17 cellular contexts compared by ENCODE assay signal in the genomic region with DNA sequence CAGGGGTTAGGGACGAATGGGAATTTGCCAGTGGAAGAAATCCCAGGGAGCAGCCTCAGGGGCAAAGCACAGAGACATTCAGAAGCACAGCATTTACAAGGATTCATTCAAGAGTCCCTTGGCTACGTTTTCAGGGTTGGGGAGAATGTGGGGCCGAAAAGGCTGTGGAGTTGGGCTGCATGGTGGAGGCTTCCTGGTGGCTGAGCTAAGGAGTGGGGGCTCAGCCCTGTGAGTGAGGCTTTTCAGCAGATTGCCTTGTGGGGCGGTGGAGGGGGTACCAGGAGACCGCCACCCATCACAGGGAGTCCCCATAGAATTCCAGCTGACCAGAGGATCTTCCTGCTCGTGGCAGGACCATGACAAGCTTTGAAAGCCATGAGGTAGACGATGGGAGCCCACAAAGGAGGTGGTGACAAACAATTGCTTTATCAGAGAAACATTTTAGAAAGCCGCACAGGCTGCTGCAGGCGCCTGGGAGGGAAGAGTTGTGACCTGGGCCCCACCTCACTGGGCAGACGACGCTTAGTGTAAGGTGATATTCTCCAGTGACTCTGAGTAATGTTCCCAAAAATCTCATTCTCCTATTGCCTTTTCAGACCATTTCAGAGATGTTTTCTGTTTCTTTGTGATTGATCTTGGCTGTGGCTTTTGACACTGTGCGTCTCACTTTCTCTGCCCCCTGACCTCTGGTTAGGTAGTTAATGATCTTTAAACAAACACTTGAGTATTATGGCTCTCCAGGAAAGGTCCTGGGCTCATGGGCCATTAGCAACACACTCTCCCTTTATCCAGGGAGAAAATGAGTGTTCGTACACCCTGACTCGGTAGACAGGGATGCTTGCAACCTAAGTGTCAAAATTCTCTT.
DNase-seq lines count a peak whose midpoint lies in the region; ATAC-seq and TF ChIP-seq lines count a peak whose summit lies in the region.
"Had no signal": no experiment of that assay in that cellular context is flagged by ENCODE, and none has a peak within 500 bp of the region (broad histone marks: within the 10 kb centered on the region; RNA-seq: fewer than 3 reads in every experiment).

No MANE protein-coding gene starts in this region.

- peaks cover 6% of the 10 kb centered on the region for H3K4me1 ChIP-seq in Panc1 (ENCODE audit: control insufficient read depth, insufficient read depth, low read length)
- H3K4me1 ChIP-seq: thyroid gland had no signal

- BruUV-seq in Panc1 (replicated peaks; lab: Mats Ljungman, UMichigan): no TSS peak

- H3K27me3 ChIP-seq in Panc1 (ENCODE audit: control insufficient read depth, insufficient read depth, low read length): no peaks in the 10 kb centered on the region
- H3K27me3 ChIP-seq: thyroid gland had no signal

- POLR2A ChIA-PET in HEK293T (lab: Yijun Ruan, JAX) (no interaction called here), Panc1 (lab: Charles Lee) (interaction anchor here (0.6 kb wide), 1 partner anchor 173 kb away, joined by 3 read pairs; no protein-coding TSS in a partner anchor)

- CTCF ChIA-PET in HEK293T (lab: Yijun Ruan, JAX): no interaction called here
- CTCF ChIA-PET in Panc1 (lab: Charles Lee): no interaction called here

- in situ Hi-C loops in Panc1 (cut with HindIII; ENCODE audit: low pct_unique_long_range_greater_than_20kb, low sequenced_read_pairs): no loop called here

- H3K9me3 ChIP-seq in Panc1 (ENCODE audit: control insufficient read depth, insufficient read depth, low read depth, low read length): no peaks in the 10 kb centered on the region
- H3K9me3 ChIP-seq: thyroid gland had no signal

- intact Hi-C loops in Panc1 (cut with micrococcal nuclease; ENCODE audit: unreplicated experiment) (no loop called here), posterior vena cava (cut with DNase I) (no loop called here)

- H3K36me3 ChIP-seq in Panc1 (ENCODE audit: control insufficient read depth, insufficient read depth, low read length): no peaks in the 10 kb centered on the region; the same call in 1 of the 2 replicates

- peak; percentile 7 for DNase-seq in COLO668 (lab: John Stamatoyannopoulos, UW; ENCODE audit: unreplicated experiment)
- peak; percentile 23 for DNase-seq in HEK293T (ENCODE audit: extremely low spot score)
- DNase-seq in Panc1 (ENCODE audit: low read depth, low spot score): no peak
- DNase-seq in posterior vena cava (ENCODE audit: low spot score): peak; percentile 53
- no peak for DNase-seq in NCI-H1048 (lab: John Stamatoyannopoulos, UW)
- DNase-seq in stimulated activated CD4-positive, alpha-beta T cell treated with anti-CD3 and anti-CD28 coated beads, Interleukin-4, amount 100 ng/mL, for 1 hour: no peak
- DNase-seq in activated naive CD4-positive, alpha-beta T cell treated with anti-CD3 and anti-CD28 coated beads, Interleukin-2, amount 50 U/mL, for 16 hours: no peak
- DNase-seq: activated CD4-positive, alpha-beta T cell treated with anti-CD3 and anti-CD28 coated beads, Interleukin-2, amount 50 U/mL, for 4 hours; activated T-cell treated with anti-CD3 and anti-CD28 coated beads, Interleukin-2, amount 50 U/mL, for 1 hour; cortex of kidney; foreskin melanocyte; left colon; NCI-H1694 treated with DMSO at 0.1 percent for 48 hours; RPMI8226; thyroid gland had no signal

- no peak for TF ChIP-seq CTCF in Panc1 (IDR thresholded peaks at IDR 0.05)

- no peak overlapping the region for H3K4me3 ChIP-seq in Panc1 (ENCODE audit: low read depth in 2 of 2, low read length in 2 of 2)
- H3K4me3 ChIP-seq: thyroid gland had no signal

- H3K27ac ChIP-seq in Panc1 (ENCODE audit: low read length): peak overlapping the region; percentile 9; the same call in 1 of the 2 replicates
- H3K27ac ChIP-seq: epithelial cell of prostate, thyroid gland had no signal

- no peak for ATAC-seq in Panc1
- ATAC-seq: activated naive CD4-positive, alpha-beta T cell treated with anti-CD3 and anti-CD28 coated beads, Interleukin-2, amount 50 U/mL, for 72 hours; left colon had no signal

TF ChIP-seq in HEK293T, 16 proteins besides CTCF, POLR2A, EP300 and RAD21:
- TF ChIP-seq, protein P1, sequence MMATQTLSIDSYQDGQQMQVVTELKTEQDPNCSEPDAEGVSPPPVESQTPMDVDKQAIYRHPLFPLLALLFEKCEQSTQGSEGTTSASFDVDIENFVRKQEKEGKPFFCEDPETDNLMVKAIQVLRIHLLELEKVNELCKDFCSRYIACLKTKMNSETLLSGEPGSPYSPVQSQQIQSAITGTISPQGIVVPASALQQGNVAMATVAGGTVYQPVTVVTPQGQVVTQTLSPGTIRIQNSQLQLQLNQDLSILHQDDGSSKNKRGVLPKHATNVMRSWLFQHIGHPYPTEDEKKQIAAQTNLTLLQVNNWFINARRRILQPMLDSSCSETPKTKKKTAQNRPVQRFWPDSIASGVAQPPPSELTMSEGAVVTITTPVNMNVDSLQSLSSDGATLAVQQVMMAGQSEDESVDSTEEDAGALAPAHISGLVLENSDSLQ (IDR thresholded peaks at IDR 0.05): peak; percentile 36; the same call in 1 of the 2 replicates
- TF ChIP-seq NFRKB (IDR thresholded peaks at IDR 0.05): no peak
TF ChIP-seq in HEK293T: peak in this region for 1.

Comparison
In these comparisons a context has a peak if more than half of its experiments do, and no peak if none do; other contexts are left out.
1. DNase-seq: peak in COLO668 (single experiment), HEK293T (single experiment) and posterior vena cava (single experiment); none in Panc1 (single experiment), NCI-H1048 (single experiment), stimulated activated CD4-positive, alpha-beta T cell treated with anti-CD3 and anti-CD28 coated beads, Interleukin-4, amount 100 ng/mL, for 1 hour (single experiment) and activated naive CD4-positive, alpha-beta T cell treated with anti-CD3 and anti-CD28 coated beads, Interleukin-2, amount 50 U/mL, for 16 hours (single experiment).